In genomic region chr17:12928736-12929135, GRCh38 we compare ENCODE assay signal across 1 cellular context.
TF ChIP-seq lines count a peak whose summit lies in the region.

No MANE protein-coding gene starts in this region.

TF ChIP-seq in WTC11, 78 proteins besides CTCF, POLR2A, EP300 and RAD21 (continued from another document):
- no peak for TF ChIP-seq FOXP4 (CRISPR knock-in tag; IDR thresholded peaks at IDR 0.05)
